In the genomic region with DNA sequence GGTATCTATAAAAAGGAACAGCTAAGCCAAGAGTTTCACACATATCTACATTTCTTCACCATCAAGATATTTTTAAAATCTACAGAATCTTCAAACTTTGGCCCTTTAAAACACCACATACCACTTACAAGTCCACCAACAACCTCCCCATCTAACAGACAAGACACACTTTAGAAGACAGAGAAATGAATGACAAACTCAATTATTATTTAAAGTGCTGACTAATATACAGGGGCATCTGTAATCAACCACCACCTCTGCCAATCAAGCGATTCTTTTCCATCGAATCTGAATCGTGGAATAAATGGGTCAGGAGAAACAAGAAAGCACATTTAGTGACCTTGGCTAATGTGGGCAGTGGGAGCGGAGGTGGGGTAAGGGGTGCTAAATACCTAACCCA, we compare ENCODE assay signal across 1 cellular context.
TF ChIP-seq lines count a peak whose summit lies in the region.

No MANE protein-coding gene starts in this region.

TF ChIP-seq in GM23338, 12 proteins besides CTCF, POLR2A, EP300 and RAD21 (continued from another document):
- TF ChIP-seq JUNB (IDR thresholded peaks at IDR 0.05; ENCODE audit: unreplicated experiment) = no peak
- no peak for TF ChIP-seq EZH2 (IDR thresholded peaks at IDR 0.05; ENCODE audit: low read depth, unreplicated experiment)
- TF ChIP-seq EZH2phosphoT487 (IDR thresholded peaks at IDR 0.05; ENCODE audit: unreplicated experiment) = no peak
- TF ChIP-seq ZNF114 (CRISPR knock-in tag; IDR thresholded peaks at IDR 0.05) = no peak
- no peak for TF ChIP-seq ZNF462 (CRISPR knock-in tag; IDR thresholded peaks at IDR 0.05)
